10 cellular contexts compared by ENCODE assay signal in the genomic region with DNA sequence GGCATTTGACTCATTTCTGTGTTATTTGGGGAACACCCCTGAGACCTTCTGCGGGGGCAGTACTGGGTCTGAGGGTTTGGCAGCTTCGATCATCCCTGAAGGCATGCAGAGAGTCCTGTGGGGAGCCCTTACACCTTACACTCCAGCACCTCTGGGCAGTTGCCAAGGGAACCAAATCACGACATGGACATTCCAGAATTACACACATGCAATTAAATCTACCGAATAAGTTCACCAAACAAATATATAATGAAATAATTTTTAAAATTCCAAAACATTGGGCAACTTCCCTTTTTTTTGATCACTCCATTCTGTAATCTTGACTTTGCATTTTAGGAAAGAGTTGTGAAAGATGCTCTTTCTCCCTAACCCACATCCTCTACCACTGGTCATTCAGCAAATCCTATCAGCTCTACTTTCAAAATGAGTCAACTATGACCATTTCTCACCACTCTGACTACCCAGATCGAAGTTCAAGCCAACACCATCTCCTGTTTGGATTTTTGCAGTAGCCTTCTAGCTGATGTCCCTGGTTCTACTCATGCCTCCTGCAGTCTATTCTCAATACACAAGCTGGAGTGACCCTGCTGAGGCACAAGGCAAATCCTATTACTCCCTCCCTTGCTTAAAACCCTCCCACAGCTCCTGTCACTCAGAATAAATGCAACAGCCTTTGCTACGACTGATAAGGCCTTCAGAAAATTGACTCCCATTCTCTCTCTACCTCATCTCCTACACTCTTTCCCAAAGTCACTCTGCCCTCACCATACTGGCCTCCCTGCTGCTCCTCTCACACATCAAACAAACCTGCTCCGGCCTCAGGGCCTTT.
DNase-seq lines count a peak whose midpoint lies in the region; ATAC-seq, FAIRE-seq and TF ChIP-seq lines count a peak whose summit lies in the region.
"Had no signal": no experiment of that assay in that cellular context is flagged by ENCODE, and none has a peak within 500 bp of the region (broad histone marks: within the 10 kb centered on the region; RNA-seq: fewer than 3 reads in every experiment).

No MANE protein-coding gene starts in this region.

- H3K27ac ChIP-seq in mammary epithelial cell (ENCODE audit: insufficient read depth, low read depth, low read length), result no peak overlapping the region
- H3K27ac ChIP-seq: A549 had no signal

- no peak for FAIRE-seq in urothelium cell line (lab: Jason Lieb, UNC)
- FAIRE-seq: A549 had no signal

- ATAC-seq in left cardiac atrium, result peak; percentile 38 to 42
- no peak for ATAC-seq in left ventricle myocardium superior
- ATAC-seq: A549 had no signal

- H3K4me1 Mint-ChIP-seq in activated T-helper 1 cell treated with anti-CD3 and anti-CD28 coated beads, Interleukin-12 subunit alpha, Interleukin-12 subunit beta, Interleukin-2, Interleukin-4 antibody, amounts not matched to agents 30 ng/mL and 10 ng/mL and 1 ng/mL, durations not matched to agents 14 hours and 24 hours and 36 hours (ENCODE audit: low read depth), result no peaks in the 10 kb centered on the region

- TF ChIP-seq CTCF in mammary epithelial cell (conservative IDR thresholded peaks at IDR 0.05 in 1 of 2, IDR thresholded peaks at IDR 0.05 in 1 of 2; ENCODE audit: extremely low read depth in 1 of 2, insufficient read depth in 1 of 2, low read depth in 1 of 2, low read length in 2 of 2), result no peak

- CTCF ChIA-PET in mammary epithelial cell (lab: Charles Lee; ENCODE audit: low non-redundant PET), result no interaction called here

- DNase-seq in left cardiac atrium, result peak; percentile 23
- no peak for DNase-seq in left ventricle myocardium superior
- peak; percentile 62 for DNase-seq in HT1080 (ENCODE audit: low read depth)
- peak; percentile 17 for DNase-seq in mammary epithelial cell
- peak; percentile 8 for DNase-seq in urothelium cell line (ENCODE audit: low spot score)
- no peak for DNase-seq in COLO668 (lab: John Stamatoyannopoulos, UW; ENCODE audit: unreplicated experiment)
- DNase-seq in ureter (ENCODE audit: low spot score), result no peak
- DNase-seq in activated T-helper 1 cell treated with anti-CD3 and anti-CD28 coated beads, Interleukin-12 subunit alpha, Interleukin-12 subunit beta, Interleukin-2, Interleukin-4 antibody, amounts not matched to agents 30 ng/mL and 10 ng/mL and 1 ng/mL, durations not matched to agents 14 hours and 24 hours and 36 hours (ENCODE audit: low spot score), result no peak
- DNase-seq: stimulated activated CD4-positive, alpha-beta T cell treated with anti-CD3 and anti-CD28 coated beads, Interleukin-2, amount 100 ng/mL, for 24 hours had no signal

- no peak overlapping the region for H3K4me3 Mint-ChIP-seq in activated T-helper 1 cell treated with anti-CD3 and anti-CD28 coated beads, Interleukin-12 subunit alpha, Interleukin-12 subunit beta, Interleukin-2, Interleukin-4 antibody, amounts not matched to agents 30 ng/mL and 10 ng/mL and 1 ng/mL, durations not matched to agents 14 hours and 24 hours and 36 hours

- WGBS in mammary epithelial cell (ENCODE audit: low coverage, missing lambda C conversion rate), result 35% methylated on average over 7 of the region's 7 CpGs

- no peak overlapping the region for H2AFZ ChIP-seq in mammary epithelial cell (ENCODE audit: low read depth, low read length)

- no peak overlapping the region for H3K9ac ChIP-seq in mammary epithelial cell (ENCODE audit: insufficient read depth, low read length)

- no peaks in the 10 kb centered on the region for H3K36me3 ChIP-seq in mammary epithelial cell (ENCODE audit: insufficient read depth, low read length)

- H3K9me3 ChIP-seq in mammary epithelial cell (replicated peaks; ENCODE audit: insufficient read depth, low read length), result no peaks in the 10 kb centered on the region
- H3K9me3 ChIP-seq: A549 had no signal

- in situ Hi-C loops in mammary epithelial cell (cut with MboI; ENCODE audit: low sequenced_read_pairs in 2 of 2), result no loop called here

- intact Hi-C loops in left cardiac atrium (cut with DNase I), result no loop called here
- intact Hi-C loops in left ventricle myocardium superior (cut with micrococcal nuclease), result no loop called here
- intact Hi-C loops in mammary epithelial cell (cut with micrococcal nuclease), result loop anchor here (2.0 to 10.0 kb wide), 3 partner anchors 198 to 532 kb away; no protein-coding TSS in a partner anchor
- intact Hi-C loops in activated T-helper 1 cell treated with anti-CD3 and anti-CD28 coated beads, Interleukin-12 subunit alpha, Interleukin-12 subunit beta, Interleukin-2, Interleukin-4 antibody, amounts not matched to agents 30 ng/mL and 10 ng/mL and 1 ng/mL, durations not matched to agents 14 hours and 24 hours and 36 hours (cut with micrococcal nuclease), result loop anchor here (5.0 kb wide), 1 partner anchor 201 kb away; no protein-coding TSS in a partner anchor

- H3K4me2 ChIP-seq in mammary epithelial cell (ENCODE audit: insufficient read depth, low read depth, low read length), result peak overlapping the region; percentile 52
- H3K4me2 ChIP-seq: A549 had no signal

- no peaks in the 10 kb centered on the region for H3K27me3 Mint-ChIP-seq in activated T-helper 1 cell treated with anti-CD3 and anti-CD28 coated beads, Interleukin-12 subunit alpha, Interleukin-12 subunit beta, Interleukin-2, Interleukin-4 antibody, amounts not matched to agents 30 ng/mL and 10 ng/mL and 1 ng/mL, durations not matched to agents 14 hours and 24 hours and 36 hours (ENCODE audit: insufficient read depth)

- no peaks in the 10 kb centered on the region for H3K79me2 ChIP-seq in mammary epithelial cell (ENCODE audit: insufficient read depth, low read length)

- no peaks in the 10 kb centered on the region for H4K20me1 ChIP-seq in mammary epithelial cell (ENCODE audit: insufficient read depth, low read length)

- H3K9me3 Mint-ChIP-seq in activated T-helper 1 cell treated with anti-CD3 and anti-CD28 coated beads, Interleukin-12 subunit alpha, Interleukin-12 subunit beta, Interleukin-2, Interleukin-4 antibody, amounts not matched to agents 30 ng/mL and 10 ng/mL and 1 ng/mL, durations not matched to agents 14 hours and 24 hours and 36 hours, result no peaks in the 10 kb centered on the region

- peaks cover 9% of the 10 kb centered on the region for H3K4me1 ChIP-seq in mammary epithelial cell (ENCODE audit: insufficient read depth, low read length)
- H3K4me1 ChIP-seq: A549 had no signal

- dilution Hi-C loops in mammary epithelial cell (cut with HindIII; ENCODE audit: low sequenced_read_pairs), result no loop called here

- peaks cover 2% of the 10 kb centered on the region for H3K27me3 ChIP-seq in mammary epithelial cell (ENCODE audit: insufficient read depth, low read length)

- BruUV-seq in mammary epithelial cell (replicated peaks; lab: Mats Ljungman, UMichigan), result no TSS peak

- no peaks in the 10 kb centered on the region for H3K36me3 Mint-ChIP-seq in activated T-helper 1 cell treated with anti-CD3 and anti-CD28 coated beads, Interleukin-12 subunit alpha, Interleukin-12 subunit beta, Interleukin-2, Interleukin-4 antibody, amounts not matched to agents 30 ng/mL and 10 ng/mL and 1 ng/mL, durations not matched to agents 14 hours and 24 hours and 36 hours (ENCODE audit: low read depth)

- no peak overlapping the region for H3K4me3 ChIP-seq in mammary epithelial cell (replicated peaks in 1 of 3; ENCODE audit: insufficient read depth in 1 of 3, low read depth in 2 of 3, low read length in 3 of 3)
- H3K4me3 ChIP-seq: A549 had no signal

- no peak overlapping the region for H3K27ac Mint-ChIP-seq in activated T-helper 1 cell treated with anti-CD3 and anti-CD28 coated beads, Interleukin-12 subunit alpha, Interleukin-12 subunit beta, Interleukin-2, Interleukin-4 antibody, amounts not matched to agents 30 ng/mL and 10 ng/mL and 1 ng/mL, durations not matched to agents 14 hours and 24 hours and 36 hours

Comparison
In these comparisons a context has a peak if more than half of its experiments do, and no peak if none do; other contexts are left out.
1. DNase-seq: peak in left cardiac atrium (single experiment), HT1080 (single experiment), mammary epithelial cell (single experiment) and urothelium cell line (single experiment); none in left ventricle myocardium superior (single experiment), COLO668 (single experiment), ureter (single experiment) and activated T-helper 1 cell treated with anti-CD3 and anti-CD28 coated beads, Interleukin-12 subunit alpha, Interleukin-12 subunit beta, Interleukin-2, Interleukin-4 antibody, amounts not matched to agents 30 ng/mL and 10 ng/mL and 1 ng/mL, durations not matched to agents 14 hours and 24 hours and 36 hours (single experiment).
2. intact Hi-C loops: an anchor here in mammary epithelial cell (2.0 to 10.0 kb wide) and activated T-helper 1 cell treated with anti-CD3 and anti-CD28 coated beads, Interleukin-12 subunit alpha, Interleukin-12 subunit beta, Interleukin-2, Interleukin-4 antibody, amounts not matched to agents 30 ng/mL and 10 ng/mL and 1 ng/mL, durations not matched to agents 14 hours and 24 hours and 36 hours (5.0 kb wide); none called in left cardiac atrium and left ventricle myocardium superior.